In genomic region chr7:98303906-98304305, GRCh38 we compare ENCODE assay signal across 15 cellular contexts.
"Had no signal": no experiment of that assay in that cellular context is flagged by ENCODE, and none has a peak within 500 bp of the region (broad histone marks: within the 10 kb centered on the region; RNA-seq: fewer than 3 reads in every experiment).

No MANE protein-coding gene starts in this region.

- H3K27ac Mint-ChIP-seq: activated naive CD8-positive, alpha-beta T cell; stimulated activated memory B cell treated with anti-CD40 and anti-IgM and Interleukin-4, amounts not matched to agents 10 μg/mL and 1 μg/mL and 100 μg/mL, for 72 hours had no signal

- H3K36me3 Mint-ChIP-seq: activated naive CD8-positive, alpha-beta T cell had no signal

- H3K27me3 Mint-ChIP-seq: activated naive CD8-positive, alpha-beta T cell; stimulated activated memory B cell treated with anti-CD40 and anti-IgM and Interleukin-4, amounts not matched to agents 10 μg/mL and 1 μg/mL and 100 μg/mL, for 72 hours had no signal

- H3K27ac ChIP-seq: esophagus muscularis mucosa, left lung, pancreas, sigmoid colon, spleen, testis, upper lobe of left lung, WERI-Rb-1 had no signal

- H3K27me3 ChIP-seq: esophagus muscularis mucosa, left lung, pancreas, sigmoid colon, spleen, testis, upper lobe of left lung had no signal

- H3K4me3 Mint-ChIP-seq: activated naive CD8-positive, alpha-beta T cell; stimulated activated memory B cell treated with anti-CD40 and anti-IgM and Interleukin-4, amounts not matched to agents 10 μg/mL and 1 μg/mL and 100 μg/mL, for 72 hours had no signal

- DNase-seq: activated CD4-positive, alpha-beta T cell treated with anti-CD3 and anti-CD28 coated beads, Interleukin-2, amount 50 U/mL, for 48 hours; activated T-cell treated with anti-CD3 and anti-CD28 coated beads for 4 hours; effector CD4-positive, alpha-beta T cell; left lung; sigmoid colon; spleen; stimulated activated CD4-positive, alpha-beta T cell treated with anti-CD3 and anti-CD28 coated beads, Interleukin-4, amount 100 ng/mL, for 4 hours; T-helper 2 cell; testis; upper lobe of left lung; WERI-Rb-1 had no signal

- H3K4me1 Mint-ChIP-seq: stimulated activated memory B cell treated with anti-CD40 and anti-IgM and Interleukin-4, amounts not matched to agents 10 μg/mL and 1 μg/mL and 100 μg/mL, for 72 hours had no signal

- H3K9me3 Mint-ChIP-seq: stimulated activated memory B cell treated with anti-CD40 and anti-IgM and Interleukin-4, amounts not matched to agents 10 μg/mL and 1 μg/mL and 100 μg/mL, for 72 hours had no signal

- H3K9me3 ChIP-seq: esophagus muscularis mucosa, left lung, pancreas, sigmoid colon, spleen, testis, upper lobe of left lung had no signal

- H3K4me3 ChIP-seq: esophagus muscularis mucosa, left lung, pancreas, sigmoid colon, spleen, testis, upper lobe of left lung had no signal

- H3K4me1 ChIP-seq: esophagus muscularis mucosa, left lung, pancreas, sigmoid colon, spleen, testis, upper lobe of left lung had no signal

- ATAC-seq: left lung; pancreas; stimulated activated memory B cell treated with anti-CD40 and anti-IgM and Interleukin-4, amounts not matched to agents 10 μg/mL and 1 μg/mL and 100 μg/mL, for 72 hours had no signal
